In the genomic region with DNA sequence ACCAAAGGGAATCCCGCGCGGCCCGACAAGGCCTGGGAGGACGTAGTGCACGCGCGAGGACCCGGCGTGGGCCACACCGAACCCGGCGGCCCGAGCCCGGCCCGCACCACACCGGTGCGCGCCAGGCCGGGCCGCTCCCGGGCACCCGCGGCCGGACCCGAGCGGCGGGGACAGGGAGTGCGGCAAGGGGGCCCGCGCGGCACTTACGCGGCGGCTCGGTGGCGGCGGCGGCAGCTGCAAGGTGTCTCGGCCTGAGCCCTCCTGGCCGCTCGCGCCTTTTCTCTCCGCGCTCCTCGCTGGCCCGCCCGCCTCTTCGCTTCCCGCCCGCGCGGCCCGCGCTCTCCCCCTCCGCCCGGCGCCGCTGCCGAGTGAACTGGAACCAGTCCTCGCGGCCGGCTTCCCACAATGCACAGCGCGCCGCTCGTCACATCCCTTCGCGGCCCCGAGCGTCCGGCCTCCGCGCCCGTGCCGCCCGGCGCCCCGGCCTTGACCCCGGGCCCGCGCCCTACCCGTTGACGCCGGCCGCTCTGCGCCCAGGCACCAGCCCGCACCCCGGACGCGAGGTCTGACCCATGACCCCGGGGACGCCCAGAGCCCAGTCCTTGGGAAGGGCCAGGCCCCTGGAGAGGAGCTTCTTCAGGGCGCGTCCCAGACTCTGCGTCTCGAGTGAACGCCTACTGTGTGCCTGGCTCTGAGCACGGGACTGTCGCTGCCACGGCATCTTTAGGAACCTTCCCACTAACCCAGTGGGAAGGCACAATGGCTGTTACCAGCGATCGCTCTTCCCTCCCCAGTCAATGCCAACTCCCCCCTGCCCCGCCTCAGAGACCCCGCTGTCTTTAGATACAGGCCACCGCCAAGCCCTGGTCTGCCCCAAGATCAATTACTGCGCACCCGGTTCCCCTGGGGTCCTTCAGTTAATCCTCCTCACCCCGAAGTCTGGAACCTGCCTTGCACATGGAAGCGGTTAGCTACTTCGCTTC, we compare ENCODE assay signal across 8 cellular contexts. TPM values are rescaled to one million over a fixed set of nuclear protein-coding genes. Genes with fewer than 3 reads are reported as not detected.
DNase-seq lines count a peak whose midpoint lies in the region; ATAC-seq and TF ChIP-seq lines count a peak whose summit lies in the region.

A gene (minus strand): TSS at position 377 of the 983 bp plus-strand sequence. CDS start 10,138 bp downstream, outside the sequence.

- H3K27ac ChIP-seq in HL-60 (replicated peaks) = peak within 1 kb of the TSS; percentile 92
- peak within 1 kb of the TSS; percentile 90 to 93 (median 92) for H3K27ac ChIP-seq in esophagus muscularis mucosa (replicated peaks in 1 of 4)

- H3K27ac Mint-ChIP-seq in Caco-2 (ENCODE audit: unreplicated experiment) = peak within 1 kb of the TSS; percentile 91

- intact Hi-C loops in Caco-2 (cut with micrococcal nuclease; ENCODE audit: unreplicated experiment) (no loop called here), esophagus muscularis mucosa (cut with DNase I) (loop anchor here (2.0 kb wide), 1 partner anchor 24 kb away; no protein-coding TSS in a partner anchor)

- DNase-seq in Caco-2 = peak; percentile 84 to 90
- peak; percentile 51 to 63 for DNase-seq in HL-60 (ENCODE audit: low read depth in 1 of 2, low spot score in 1 of 2)
- peak; percentile 75 for DNase-seq in activated T-cell treated with anti-CD3 and anti-CD28 coated beads, Interleukin-2, amount 50 U/mL, for 4 hours
- DNase-seq in esophagus muscularis mucosa (ENCODE audit: extremely low spot score) = peak; percentile 95
- peak; percentile 90 for DNase-seq in myocyte (ENCODE audit: low read depth)
- peak; percentile 64 to 66 for DNase-seq in stimulated activated CD8-positive, alpha-beta memory T cell treated with anti-CD3 and anti-CD28 coated beads, Interleukin-7, amount 100 ng/mL, for 48 hours (ENCODE audit: extremely low read depth in 1 of 2, low read depth in 1 of 2)

- H3K27me3 Mint-ChIP-seq in Caco-2 (ENCODE audit: insufficient read depth, unreplicated experiment) = no peaks in the 10 kb centered on the region
- no peaks in the 10 kb centered on the region for H3K27me3 Mint-ChIP-seq in activated T-cell treated with anti-CD3 and anti-CD28 coated beads, Interleukin-2, amount 50 U/mL, for 4 hours (ENCODE audit: low read depth)

- WGBS in esophagus muscularis mucosa = 8% methylated on average over 9 of the region's 111 CpGs

- peak within 1 kb of the TSS; percentile 73 for H3K4me3 ChIP-seq in Caco-2 (ENCODE audit: low read depth, low read length)
- H3K4me3 ChIP-seq in HL-60 (replicated peaks; ENCODE audit: insufficient read depth, low read length) = peak within 1 kb of the TSS; percentile 64
- peak within 1 kb of the TSS; percentile 85 to 95 (median 94) for H3K4me3 ChIP-seq in esophagus muscularis mucosa

- no peaks in the 10 kb centered on the region for H3K9me3 ChIP-seq in Caco-2
- no peaks in the 10 kb centered on the region for H3K9me3 ChIP-seq in esophagus muscularis mucosa

- H3K4me1 ChIP-seq in Caco-2 (peaks cover 30% of the 10 kb centered on the region), esophagus muscularis mucosa (peaks cover 40 to 55% (median 51%) of the 10 kb centered on the region in 4 donors)

- H3K36me3 ChIP-seq in Caco-2 (ENCODE audit: control insufficient read depth, insufficient read depth, low read length) = no peaks in the 10 kb centered on the region
- H3K36me3 ChIP-seq in esophagus muscularis mucosa = no peaks in the 10 kb centered on the region

- no peak for TF ChIP-seq EP300 in esophagus muscularis mucosa (IDR thresholded peaks at IDR 0.05)

- peak; percentile 87 for TF ChIP-seq POLR2A in esophagus muscularis mucosa (IDR thresholded peaks at IDR 0.05; ENCODE audit: low read depth)

- CTCF ChIA-PET in Caco-2 (lab: Charles Lee) = interaction anchor here (0.6 to 1.4 kb wide), 2 partner anchors 24 to 27 kb away, joined by 3 read pairs; no protein-coding TSS in a partner anchor

- TSS peak; percentile 59 for BruUV-seq in Caco-2 (replicated peaks; lab: Mats Ljungman, UMichigan)

- peaks cover 23% of the 10 kb centered on the region for H3K36me3 Mint-ChIP-seq in Caco-2 (ENCODE audit: insufficient read depth, unreplicated experiment)
- peaks cover 9% of the 10 kb centered on the region for H3K36me3 Mint-ChIP-seq in activated T-cell treated with anti-CD3 and anti-CD28 coated beads, Interleukin-2, amount 50 U/mL, for 4 hours (ENCODE audit: insufficient read depth)

- ATAC-seq in GM19463 (IDR thresholded peaks at IDR 0.05; ENCODE audit: unreplicated experiment) = peak; percentile 87
- peak; percentile 87 to 89 for ATAC-seq in activated T-cell treated with anti-CD3 and anti-CD28 coated beads, Interleukin-2, amount 50 U/mL, for 4 hours

- H3K9me3 Mint-ChIP-seq in Caco-2 (ENCODE audit: unreplicated experiment) = no peaks in the 10 kb centered on the region
- no peaks in the 10 kb centered on the region for H3K9me3 Mint-ChIP-seq in activated T-cell treated with anti-CD3 and anti-CD28 coated beads, Interleukin-2, amount 50 U/mL, for 4 hours

- H3K4me1 Mint-ChIP-seq in Caco-2 (ENCODE audit: low read depth, unreplicated experiment) = peaks cover 36% of the 10 kb centered on the region
- peaks cover 43% of the 10 kb centered on the region for H3K4me1 Mint-ChIP-seq in activated T-cell treated with anti-CD3 and anti-CD28 coated beads, Interleukin-2, amount 50 U/mL, for 4 hours (ENCODE audit: low read depth)

- no peaks in the 10 kb centered on the region for H3K27me3 ChIP-seq in Caco-2 (replicated peaks; ENCODE audit: control insufficient read depth, insufficient read depth, low read length)
- H3K27me3 ChIP-seq in HL-60 (ENCODE audit: insufficient read depth, poor library complexity, severe bottlenecking) = no peaks in the 10 kb centered on the region
- no peaks in the 10 kb centered on the region for H3K27me3 ChIP-seq in esophagus muscularis mucosa

- POLR2A ChIA-PET in Caco-2 (lab: Charles Lee) = no interaction called here

- H3K4me3 Mint-ChIP-seq in Caco-2 (ENCODE audit: unreplicated experiment) = peak within 1 kb of the TSS; percentile 88
- peak within 1 kb of the TSS; percentile 88 for H3K4me3 Mint-ChIP-seq in activated T-cell treated with anti-CD3 and anti-CD28 coated beads, Interleukin-2, amount 50 U/mL, for 4 hours

- TF ChIP-seq CTCF in Caco-2 (IDR thresholded peaks at IDR 0.05; ENCODE audit: insufficient read depth in 1 of 2, low read depth in 1 of 2, low read length in 1 of 2, severe bottlenecking in 1 of 2, unreplicated experiment in 1 of 2) = no peak
- no peak for TF ChIP-seq CTCF in HL-60 (IDR thresholded peaks at IDR 0.05; ENCODE audit: insufficient read depth, low read length)
- TF ChIP-seq CTCF in esophagus muscularis mucosa (IDR thresholded peaks at IDR 0.05) = peak in 2 of 3 experiments; percentile 19 to 24

TF ChIP-seq in PFSK-1, 5 proteins besides CTCF, POLR2A, EP300 and RAD21:
- TF ChIP-seq FOXP2 (optimal IDR thresholded peaks at IDR 0.05; ENCODE audit: borderline replicate concordance, extremely low read depth, extremely low read length, insufficient read depth) (peak; percentile 67), POLR2AphosphoS5 (IDR thresholded peaks at IDR 0.05; ENCODE audit: low read depth, low read length) (peak; percentile 74), SIN3A (IDR thresholded peaks at IDR 0.05; ENCODE audit: borderline replicate concordance, insufficient read depth, low read length) (no peak), TAF1 (IDR thresholded peaks at IDR 0.05; ENCODE audit: borderline replicate concordance, insufficient read depth, low read length) (peak; percentile 83; the same call in 1 of the 2 replicates)
- TF ChIP-seq, protein P1, sequence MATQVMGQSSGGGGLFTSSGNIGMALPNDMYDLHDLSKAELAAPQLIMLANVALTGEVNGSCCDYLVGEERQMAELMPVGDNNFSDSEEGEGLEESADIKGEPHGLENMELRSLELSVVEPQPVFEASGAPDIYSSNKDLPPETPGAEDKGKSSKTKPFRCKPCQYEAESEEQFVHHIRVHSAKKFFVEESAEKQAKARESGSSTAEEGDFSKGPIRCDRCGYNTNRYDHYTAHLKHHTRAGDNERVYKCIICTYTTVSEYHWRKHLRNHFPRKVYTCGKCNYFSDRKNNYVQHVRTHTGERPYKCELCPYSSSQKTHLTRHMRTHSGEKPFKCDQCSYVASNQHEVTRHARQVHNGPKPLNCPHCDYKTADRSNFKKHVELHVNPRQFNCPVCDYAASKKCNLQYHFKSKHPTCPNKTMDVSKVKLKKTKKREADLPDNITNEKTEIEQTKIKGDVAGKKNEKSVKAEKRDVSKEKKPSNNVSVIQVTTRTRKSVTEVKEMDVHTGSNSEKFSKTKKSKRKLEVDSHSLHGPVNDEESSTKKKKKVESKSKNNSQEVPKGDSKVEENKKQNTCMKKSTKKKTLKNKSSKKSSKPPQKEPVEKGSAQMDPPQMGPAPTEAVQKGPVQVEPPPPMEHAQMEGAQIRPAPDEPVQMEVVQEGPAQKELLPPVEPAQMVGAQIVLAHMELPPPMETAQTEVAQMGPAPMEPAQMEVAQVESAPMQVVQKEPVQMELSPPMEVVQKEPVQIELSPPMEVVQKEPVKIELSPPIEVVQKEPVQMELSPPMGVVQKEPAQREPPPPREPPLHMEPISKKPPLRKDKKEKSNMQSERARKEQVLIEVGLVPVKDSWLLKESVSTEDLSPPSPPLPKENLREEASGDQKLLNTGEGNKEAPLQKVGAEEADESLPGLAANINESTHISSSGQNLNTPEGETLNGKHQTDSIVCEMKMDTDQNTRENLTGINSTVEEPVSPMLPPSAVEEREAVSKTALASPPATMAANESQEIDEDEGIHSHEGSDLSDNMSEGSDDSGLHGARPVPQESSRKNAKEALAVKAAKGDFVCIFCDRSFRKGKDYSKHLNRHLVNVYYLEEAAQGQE (IDR thresholded peaks at IDR 0.05; ENCODE audit: insufficient read depth in 1 of 2, low read depth in 2 of 2, low read length in 2 of 2) = 0 out of 4 replicates have a peak, but pooled peaks of 1 of the 2 experiments have one; percentile 21

RNA-seq across cellular contexts. Expression of the gene that starts here (rescaled TPM):
- 236 and 269 TPM in 2 replicates for total RNA-seq in Caco-2 (2022)
- polyA plus RNA-seq in PFSK-1 (2012; ENCODE audit: insufficient read length, low read depth) = 213 TPM
- total RNA-seq in activated T-cell treated with anti-CD3 and anti-CD28 coated beads, Interleukin-2, amount 50 U/mL, for 4 hours = 100 to 1,000 TPM; 204 to 234 (median 207) TPM
- 100 to 1,000 TPM; 144 to 152 (median 149) TPM for total RNA-seq in esophagus muscularis mucosa
- total RNA-seq in myocyte = 141 and 165 TPM in 2 replicates
- 122 TPM for polyA plus RNA-seq in myocyte (2012)

Comparison
In these comparisons a context has a peak if more than half of its experiments do, and no peak if none do; other contexts are left out.
1. Peak in every context shown above with its lines: DNase-seq, ATAC-seq, H3K4me3 ChIP-seq and H3K27ac ChIP-seq.
2. CTCF ChIP-seq: peak in esophagus muscularis mucosa (2 of 3); none in Caco-2 (0 of 2) and HL-60 (single experiment).